Comparison of ENCODE assay signal across 21 cellular contexts in the genomic region with DNA sequence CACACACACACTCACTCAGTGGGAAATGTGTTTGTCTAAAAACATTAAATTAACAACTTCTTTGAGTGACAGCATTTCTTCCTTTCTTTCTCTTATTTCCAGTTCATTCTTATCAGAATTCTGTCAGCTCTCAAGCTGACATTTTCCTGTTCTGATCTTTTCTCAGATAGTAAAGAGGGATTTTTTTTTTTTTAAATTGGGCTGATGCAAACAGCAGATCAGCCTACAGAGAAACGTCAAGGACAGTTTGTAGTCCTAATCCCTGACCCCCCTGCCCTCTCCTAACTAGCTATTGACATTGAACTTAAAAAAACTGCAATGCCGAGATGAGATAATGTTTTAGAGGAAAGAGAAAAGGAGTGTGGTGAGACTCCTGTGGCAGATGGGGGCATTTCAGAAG.
A peak's percentile ranks its signal among the peaks of the same experiment; 100 is the strongest.
DNase-seq lines count a peak whose midpoint lies in the region; ATAC-seq, FAIRE-seq and TF ChIP-seq lines count a peak whose summit lies in the region.
"Had no signal": no experiment of that assay in that cellular context is flagged by ENCODE, and none has a peak within 500 bp of the region (broad histone marks: within the 10 kb centered on the region; RNA-seq: fewer than 3 reads in every experiment).

No MANE protein-coding gene starts in this region.

- 0% methylated on average over 2 of the region's 2 CpGs for WGBS in K562 (ENCODE audit: insufficient coverage, low coverage, missing lambda C conversion rate)
- 0% methylated on average over 2 of the region's 2 CpGs for WGBS in HepG2 (ENCODE audit: low lambda C conversion rate)

- no peak overlapping the region for H3K27ac ChIP-seq in K562 (ENCODE audit: extremely low read depth, low read depth, low read length)
- H3K27ac ChIP-seq in HepG2 (ENCODE audit: extremely low read length, insufficient read depth, low read length) = no peak overlapping the region

- no peak for ATAC-seq in K562
- peak; percentile 32; the same call in 2 of the 3 replicates for ATAC-seq in HepG2
- no peak for ATAC-seq in GM21447 (IDR thresholded peaks at IDR 0.05; ENCODE audit: unreplicated experiment)
- no peak for ATAC-seq in HG03039 (IDR thresholded peaks at IDR 0.05; ENCODE audit: unreplicated experiment)

- TF ChIP-seq RAD21 in K562 (CRISPR knock-in tag; conservative IDR thresholded peaks at IDR 0.05 in 1 of 2, IDR thresholded peaks at IDR 0.05 in 1 of 2) (no peak), HepG2 (CRISPR knock-in tag; IDR thresholded peaks at IDR 0.05) (no peak)

- peak overlapping the region; percentile 18 for H3K27ac Mint-ChIP-seq in type B pancreatic cell
- H3K27ac Mint-ChIP-seq: CD4-positive, CD25-positive, alpha-beta regulatory T cell had no signal

- H3K27me3 ChIP-seq in K562 (ENCODE audit: control insufficient read depth in 2 of 2, insufficient read depth in 2 of 2, low read length in 2 of 2) (peaks cover 0 to 5% of the 10 kb centered on the region in 2 experiments; a peak in 1 of 5 replicates), HepG2 (ENCODE audit: control insufficient read depth in 1 of 2, insufficient read depth in 2 of 2, low read length in 2 of 2) (peaks cover 3 to 26% of the 10 kb centered on the region in 2 experiments; a peak in 4 of 5 replicates)

- intact Hi-C loops in K562 (cut with micrococcal nuclease) = no loop called here
- intact Hi-C loops in HepG2 (cut with micrococcal nuclease; ENCODE audit: unreplicated experiment) = no loop called here

- no peak for TF ChIP-seq EP300 in K562 (IDR thresholded peaks at IDR 0.05; ENCODE audit: low read length)
- no peak for TF ChIP-seq EP300 in HepG2 (IDR thresholded peaks at IDR 0.05; ENCODE audit: low read depth in 2 of 2, low read length in 2 of 2)
- no peak for TF ChIP-seq EP300 in HepG2 (CRISPR knock-in tag; IDR thresholded peaks at IDR 0.05; ENCODE audit: borderline replicate concordance)

- TF ChIP-seq POLR2A in K562 (conservative IDR thresholded peaks at IDR 0.05) (no peak), HepG2 (IDR thresholded peaks at IDR 0.05; ENCODE audit: insufficient read depth in 1 of 2, low read depth in 2 of 2, low read length in 2 of 2) (no peak)

- in situ Hi-C loops in K562 (cut with MboI) = no loop called here
- in situ Hi-C loops in HepG2 (cut with HindIII; ENCODE audit: extremely low pct_ligation_motif_present, low pct_unique_long_range_greater_than_20kb) = loop anchor here (25.0 kb wide), 1 partner anchor 675 kb away; no protein-coding TSS in a partner anchor

- no peak overlapping the region for H3K4me3 Mint-ChIP-seq in type B pancreatic cell
- H3K4me3 Mint-ChIP-seq: CD4-positive, CD25-positive, alpha-beta regulatory T cell had no signal

- peaks cover 51% of the 10 kb centered on the region for H3K4me1 Mint-ChIP-seq in type B pancreatic cell (ENCODE audit: unreplicated experiment)
- H3K4me1 Mint-ChIP-seq: CD4-positive, CD25-positive, alpha-beta regulatory T cell had no signal

- H3K79me2 ChIP-seq in K562 (ENCODE audit: control insufficient read depth, insufficient read depth, low read length) = no peaks in the 10 kb centered on the region
- H3K79me2 ChIP-seq in HepG2 (ENCODE audit: insufficient read depth, low read length) = no peaks in the 10 kb centered on the region

- no peak overlapping the region for H3K9ac ChIP-seq in K562 (ENCODE audit: insufficient read depth in 1 of 2, low read depth in 2 of 2, low read length in 2 of 2)
- H3K9ac ChIP-seq in HepG2 (ENCODE audit: insufficient read depth, low read depth, low read length) = no peak overlapping the region

- no peak for TF ChIP-seq CTCF in K562 (IDR thresholded peaks at IDR 0.05 in 2 of 3, conservative IDR thresholded peaks at IDR 0.05 in 1 of 3; ENCODE audit: insufficient read depth in 2 of 3, low read depth in 1 of 3, low read length in 3 of 3)
- no peak for TF ChIP-seq CTCF in HepG2 (CRISPR knock-in tag; IDR thresholded peaks at IDR 0.05)
- TF ChIP-seq CTCF in type B pancreatic cell (conservative IDR thresholded peaks at IDR 0.05) = no peak

- POLR2A ChIA-PET in K562 (lab: Yijun Ruan, JAX) (interaction anchor here (1.5 kb wide), 1 partner anchor 9 kb away, joined by 3 read pairs; no protein-coding TSS in a partner anchor), HepG2 (lab: Yijun Ruan, JAX) (no interaction called here)

- CTCF ChIA-PET in K562 (lab: Yijun Ruan, JAX; ENCODE audit: low intra/inter-chr PET ratio) (interaction anchor here (0.5 kb wide), 1 partner anchor 850 kb away, joined by 3 read pairs; no protein-coding TSS in a partner anchor), HepG2 (lab: Yijun Ruan, JAX; ENCODE audit: low intra/inter-chr PET ratio, low total read pairs) (no interaction called here)

- no peak overlapping the region for H3K4me3 ChIP-seq in K562
- H3K4me3 ChIP-seq in HepG2 (replicated peaks in 1 of 3; ENCODE audit: insufficient read depth in 1 of 3, low read depth in 2 of 3, low read length in 3 of 3) = no peak overlapping the region

- FAIRE-seq in K562 (lab: Jason Lieb, UNC) (no peak), HepG2 (lab: Jason Lieb, UNC) (peak; percentile 55)

- BruUV-seq in K562 (replicated peaks; lab: Mats Ljungman, UMichigan) (no TSS peak), HepG2 (replicated peaks; lab: Mats Ljungman, UMichigan) (no TSS peak)

- DNase-seq in SK-N-DZ (ENCODE audit: low spot score) (peak; percentile 91), K562 (ENCODE audit: extremely low read depth in 1 of 4, low spot score in 3 of 4) (no peak), HepG2 (ENCODE audit: low spot score) (peak; percentile 36), type B pancreatic cell (ENCODE audit: extremely low spot score, unreplicated experiment) (no peak)
- DNase-seq in activated CD8-positive, alpha-beta memory T cell treated with anti-CD3 and anti-CD28 coated beads, Interleukin-2, amount 50 U/mL, for 48 hours = no peak
- DNase-seq: CD4-positive, CD25-positive, alpha-beta regulatory T cell; COR-L47; DMS 273 treated with DMSO at 0.1 percent for 48 hours; DMS79 treated with DMSO at 0.1 percent for 48 hours; GOT3; HCEC 1CT; NCI-H1092; NCI-H1436 treated with DMSO at 0.1 percent for 48 hours; NCI-H2029; NCI-H226; NCI-H524; NCI-H774; NK-92 treated with Interleukin-12 subunit alpha and Interleukin-12 subunit beta, amount 100 ng/mL, for 24 hours; SIG-M5 had no signal

- no peaks in the 10 kb centered on the region for H4K20me1 ChIP-seq in K562 (replicated peaks; ENCODE audit: control insufficient read depth, insufficient read depth, low read length)
- H4K20me1 ChIP-seq in HepG2 (ENCODE audit: insufficient read depth, low read length) = no peaks in the 10 kb centered on the region

- no peaks in the 10 kb centered on the region for H3K36me3 Mint-ChIP-seq in type B pancreatic cell
- H3K36me3 Mint-ChIP-seq: CD4-positive, CD25-positive, alpha-beta regulatory T cell had no signal

- H3K9me3 Mint-ChIP-seq in type B pancreatic cell = no peaks in the 10 kb centered on the region

- H3K4me2 ChIP-seq in K562 (ENCODE audit: insufficient read depth, low read length) (no peak overlapping the region), HepG2 (ENCODE audit: low read depth, low read length) (no peak overlapping the region)

- peaks cover 21% of the 10 kb centered on the region for H3K27me3 Mint-ChIP-seq in type B pancreatic cell
- H3K27me3 Mint-ChIP-seq: CD4-positive, CD25-positive, alpha-beta regulatory T cell had no signal

- no peak overlapping the region for H2AFZ ChIP-seq in K562 (ENCODE audit: low read depth, low read length)
- no peak overlapping the region for H2AFZ ChIP-seq in HepG2 (ENCODE audit: low read length)

- H3K9me1 ChIP-seq in K562 (ENCODE audit: control insufficient read depth, insufficient read depth, low read length) = no peaks in the 10 kb centered on the region

- no peaks in the 10 kb centered on the region for H3K4me1 ChIP-seq in K562 (replicated peaks in 1 of 2; ENCODE audit: control insufficient read depth in 2 of 2, insufficient read depth in 2 of 2, low read length in 2 of 2)
- peaks cover 21% of the 10 kb centered on the region for H3K4me1 ChIP-seq in HepG2 (ENCODE audit: insufficient read depth, low read length)

- H3K9me3 ChIP-seq in K562 (replicated peaks; ENCODE audit: control insufficient read depth, insufficient read depth, low read depth, low read length) = no peaks in the 10 kb centered on the region
- no peaks in the 10 kb centered on the region for H3K9me3 ChIP-seq in HepG2 (ENCODE audit: low read length)

- no peaks in the 10 kb centered on the region for H3K36me3 ChIP-seq in K562 (ENCODE audit: control insufficient read depth, insufficient read depth, low read length)
- H3K36me3 ChIP-seq in HepG2 (replicated peaks in 1 of 2; ENCODE audit: control insufficient read depth in 1 of 2, insufficient read depth in 2 of 2, low read length in 2 of 2) = no peaks in the 10 kb centered on the region

TF ChIP-seq in K562, 482 proteins besides CTCF, POLR2A, EP300 and RAD21 (continues in another document):
- TF ChIP-seq, protein P1, sequence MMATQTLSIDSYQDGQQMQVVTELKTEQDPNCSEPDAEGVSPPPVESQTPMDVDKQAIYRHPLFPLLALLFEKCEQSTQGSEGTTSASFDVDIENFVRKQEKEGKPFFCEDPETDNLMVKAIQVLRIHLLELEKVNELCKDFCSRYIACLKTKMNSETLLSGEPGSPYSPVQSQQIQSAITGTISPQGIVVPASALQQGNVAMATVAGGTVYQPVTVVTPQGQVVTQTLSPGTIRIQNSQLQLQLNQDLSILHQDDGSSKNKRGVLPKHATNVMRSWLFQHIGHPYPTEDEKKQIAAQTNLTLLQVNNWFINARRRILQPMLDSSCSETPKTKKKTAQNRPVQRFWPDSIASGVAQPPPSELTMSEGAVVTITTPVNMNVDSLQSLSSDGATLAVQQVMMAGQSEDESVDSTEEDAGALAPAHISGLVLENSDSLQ (IDR thresholded peaks at IDR 0.05) = 0 out of 2 replicates have a peak, but pooled peaks have one; percentile 10

TF ChIP-seq in HepG2, 621 proteins besides CTCF, POLR2A, EP300 and RAD21 (continues in another document):
- TF ChIP-seq GATAD2A (CRISPR knock-in tag; IDR thresholded peaks at IDR 0.05) (no peak), ZNF333 (CRISPR knock-in tag; IDR thresholded peaks at IDR 0.05; ENCODE audit: borderline replicate concordance) (no peak)

Comparison
In these comparisons a context has a peak if more than half of its experiments do, and no peak if none do; other contexts are left out.
1. DNase-seq: peak in SK-N-DZ (single experiment) and HepG2 (single experiment); none in K562 (0 of 4), type B pancreatic cell (single experiment) and activated CD8-positive, alpha-beta memory T cell treated with anti-CD3 and anti-CD28 coated beads, Interleukin-2, amount 50 U/mL, for 48 hours (single experiment).